Comparison of ENCODE assay signal across 8 cellular contexts in the genomic region with DNA sequence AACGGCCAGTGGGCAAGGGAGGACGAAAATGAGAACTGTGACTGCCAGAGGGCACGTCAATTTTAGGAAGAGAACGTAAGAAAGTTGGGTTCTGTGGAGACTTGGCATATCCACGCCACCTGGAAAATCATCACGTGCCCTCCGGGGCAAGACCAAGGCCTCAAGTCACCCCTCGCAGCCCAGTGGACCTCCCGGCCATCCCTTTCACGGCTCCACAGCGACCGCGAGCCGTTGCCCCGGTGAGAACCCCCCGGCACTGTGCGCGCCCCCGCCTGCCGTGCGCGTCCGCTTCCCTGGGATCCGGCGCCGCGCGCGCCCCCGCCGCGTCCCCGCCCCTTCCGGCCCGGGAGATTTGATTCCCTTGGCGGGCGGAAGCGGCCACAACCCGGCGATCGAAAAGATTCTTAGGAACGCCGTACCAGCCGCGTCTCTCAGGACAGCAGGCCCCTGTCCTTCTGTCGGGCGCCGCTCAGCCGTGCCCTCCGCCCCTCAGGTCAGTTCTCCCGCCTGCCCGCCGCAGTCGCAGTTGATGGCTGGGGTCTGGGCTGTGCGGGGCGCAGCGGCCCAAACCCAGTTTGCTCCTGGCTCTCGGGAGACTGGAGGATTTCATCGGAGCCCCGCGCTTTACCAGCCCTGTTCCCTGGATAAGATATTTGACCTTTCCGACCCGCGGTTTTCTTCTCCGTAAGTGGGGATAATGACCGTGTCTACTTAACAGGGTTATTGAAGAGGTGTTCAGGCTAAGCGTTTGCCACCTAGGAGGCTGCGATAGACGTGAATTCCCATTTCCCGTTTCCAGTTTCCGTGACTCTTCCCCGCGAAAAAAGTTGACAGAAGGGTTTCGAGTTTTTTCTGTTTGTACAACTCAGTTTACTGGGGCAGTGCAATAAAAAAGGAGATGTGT. TPM values are rescaled to one million over a fixed set of nuclear protein-coding genes. Genes with fewer than 3 reads are reported as not detected.
A peak's percentile ranks its signal among the peaks of the same experiment; 100 is the strongest.
DNase-seq lines count a peak whose midpoint lies in the region; ATAC-seq and TF ChIP-seq lines count a peak whose summit lies in the region.

A gene (plus strand): TSS at position 381 of the 904 bp plus-strand sequence. CDS start 8,787 bp downstream, outside the sequence.

- peak within 1 kb of the TSS; percentile 91 for H3K27ac Mint-ChIP-seq in activated T-helper 1 cell treated with anti-CD3 and anti-CD28 coated beads, Interleukin-12 subunit alpha, Interleukin-12 subunit beta, Interleukin-2, Interleukin-4 antibody, amounts not matched to agents 30 ng/mL and 10 ng/mL and 1 ng/mL, durations not matched to agents 14 hours and 24 hours and 36 hours
- peak within 1 kb of the TSS; percentile 62 to 90 (median 83) for H3K27ac Mint-ChIP-seq in naive thymus-derived CD4-positive, alpha-beta T cell
- peak within 1 kb of the TSS; percentile 83 for H3K27ac Mint-ChIP-seq in stimulated activated effector memory CD8-positive, alpha-beta T cell treated with anti-CD3 and anti-CD28 coated beads, Interleukin-12 subunit alpha, Interleukin-12 subunit beta, amount 100 ng/mL, for 72 hours

- H3K4me2 ChIP-seq in fibroblast of lung (ENCODE audit: extremely low read depth, insufficient read depth, low read length) = peak within 1 kb of the TSS; percentile 99

- no peaks in the 10 kb centered on the region for H3K9me3 Mint-ChIP-seq in activated T-helper 1 cell treated with anti-CD3 and anti-CD28 coated beads, Interleukin-12 subunit alpha, Interleukin-12 subunit beta, Interleukin-2, Interleukin-4 antibody, amounts not matched to agents 30 ng/mL and 10 ng/mL and 1 ng/mL, durations not matched to agents 14 hours and 24 hours and 36 hours
- no peaks in the 10 kb centered on the region for H3K9me3 Mint-ChIP-seq in naive thymus-derived CD4-positive, alpha-beta T cell
- H3K9me3 Mint-ChIP-seq in stimulated activated effector memory CD8-positive, alpha-beta T cell treated with anti-CD3 and anti-CD28 coated beads, Interleukin-12 subunit alpha, Interleukin-12 subunit beta, amount 100 ng/mL, for 72 hours = no peaks in the 10 kb centered on the region

- peak within 1 kb of the TSS; percentile 67 for H3K27ac ChIP-seq in fibroblast of lung (ENCODE audit: insufficient read depth, low read length)
- peak within 1 kb of the TSS; percentile 76 for H3K27ac ChIP-seq in naive thymus-derived CD4-positive, alpha-beta T cell (ENCODE audit: low read depth, low read length)

- H3K4me1 ChIP-seq in fibroblast of lung (ENCODE audit: control insufficient read depth, extremely low read depth, insufficient read depth, low read length) = peaks cover 11% of the 10 kb centered on the region
- H3K4me1 ChIP-seq in naive thymus-derived CD4-positive, alpha-beta T cell (ENCODE audit: control insufficient read depth in 2 of 2, insufficient read depth in 2 of 2, low read length in 2 of 2) = peaks cover 0 to 5% of the 10 kb centered on the region in 2 donors

- peak; percentile 60 for ATAC-seq in GM21367 (IDR thresholded peaks at IDR 0.05; ENCODE audit: unreplicated experiment)
- ATAC-seq in naive thymus-derived CD4-positive, alpha-beta T cell = peak; percentile 97
- peak; percentile 92 for ATAC-seq in stimulated activated effector memory CD8-positive, alpha-beta T cell treated with anti-CD3 and anti-CD28 coated beads, Interleukin-12 subunit alpha, Interleukin-12 subunit beta, amount 100 ng/mL, for 72 hours

- H3K27me3 ChIP-seq in fibroblast of lung (ENCODE audit: control insufficient read depth, insufficient read depth, low read length) = no peaks in the 10 kb centered on the region
- no peaks in the 10 kb centered on the region for H3K27me3 ChIP-seq in naive thymus-derived CD4-positive, alpha-beta T cell (ENCODE audit: control insufficient read depth in 2 of 2, insufficient read depth in 2 of 2, low read length in 2 of 2)

- H2AFZ ChIP-seq in fibroblast of lung (ENCODE audit: low read length) = peak within 1 kb of the TSS; percentile 96

- POLR2A ChIA-PET in naive thymus-derived CD4-positive, alpha-beta T cell (lab: Charles Lee) = interaction anchor here (1.3 kb wide), 1 partner anchor 10 kb away, joined by 5 read pairs; no protein-coding TSS in a partner anchor

- intact Hi-C loops in activated T-helper 1 cell treated with anti-CD3 and anti-CD28 coated beads, Interleukin-12 subunit alpha, Interleukin-12 subunit beta, Interleukin-2, Interleukin-4 antibody, amounts not matched to agents 30 ng/mL and 10 ng/mL and 1 ng/mL, durations not matched to agents 14 hours and 24 hours and 36 hours (cut with micrococcal nuclease) = loop anchor here (1.0 to 10.0 kb wide), 9 partner anchors 85 to 1952 kb away; a partner anchor contains a TSS
- intact Hi-C loops in naive thymus-derived CD4-positive, alpha-beta T cell (cut with micrococcal nuclease) = loop anchor here (1.0 to 10.0 kb wide), 9 partner anchors 85 to 1020 kb away; a partner anchor contains a TSS

- H3K9me3 ChIP-seq in fibroblast of lung (ENCODE audit: control insufficient read depth, insufficient read depth, low read depth, low read length) = no peaks in the 10 kb centered on the region
- no peaks in the 10 kb centered on the region for H3K9me3 ChIP-seq in naive thymus-derived CD4-positive, alpha-beta T cell (ENCODE audit: control insufficient read depth in 2 of 3, low read length in 3 of 3)

- peak within 1 kb of the TSS; percentile 97 for H3K4me3 Mint-ChIP-seq in activated T-helper 1 cell treated with anti-CD3 and anti-CD28 coated beads, Interleukin-12 subunit alpha, Interleukin-12 subunit beta, Interleukin-2, Interleukin-4 antibody, amounts not matched to agents 30 ng/mL and 10 ng/mL and 1 ng/mL, durations not matched to agents 14 hours and 24 hours and 36 hours
- peak within 1 kb of the TSS; percentile 88 to 95 (median 90) for H3K4me3 Mint-ChIP-seq in naive thymus-derived CD4-positive, alpha-beta T cell
- peak within 1 kb of the TSS; percentile 90 for H3K4me3 Mint-ChIP-seq in stimulated activated effector memory CD8-positive, alpha-beta T cell treated with anti-CD3 and anti-CD28 coated beads, Interleukin-12 subunit alpha, Interleukin-12 subunit beta, amount 100 ng/mL, for 72 hours

- TF ChIP-seq RAD21 in Ishikawa (IDR thresholded peaks at IDR 0.05; ENCODE audit: low read depth) = no peak

- H3K36me3 ChIP-seq in fibroblast of lung (ENCODE audit: control insufficient read depth, insufficient read depth, low read length) = no peaks in the 10 kb centered on the region
- H3K36me3 ChIP-seq in naive thymus-derived CD4-positive, alpha-beta T cell (ENCODE audit: control insufficient read depth in 2 of 3, insufficient read depth in 3 of 3, low read length in 3 of 3) = no peaks in the 10 kb centered on the region

- H3K79me2 ChIP-seq in fibroblast of lung (ENCODE audit: control insufficient read depth, insufficient read depth, low read length) = peaks cover 49% of the 10 kb centered on the region

- H3K9ac ChIP-seq in fibroblast of lung (ENCODE audit: insufficient read depth, low read length) = peak within 1 kb of the TSS; percentile 80

- H3K4me1 Mint-ChIP-seq in activated T-helper 1 cell treated with anti-CD3 and anti-CD28 coated beads, Interleukin-12 subunit alpha, Interleukin-12 subunit beta, Interleukin-2, Interleukin-4 antibody, amounts not matched to agents 30 ng/mL and 10 ng/mL and 1 ng/mL, durations not matched to agents 14 hours and 24 hours and 36 hours (ENCODE audit: low read depth) = peaks cover 26% of the 10 kb centered on the region
- H3K4me1 Mint-ChIP-seq in naive thymus-derived CD4-positive, alpha-beta T cell = peaks cover 7 to 38% (median 13%) of the 10 kb centered on the region in 7 donors
- H3K4me1 Mint-ChIP-seq in stimulated activated effector memory CD8-positive, alpha-beta T cell treated with anti-CD3 and anti-CD28 coated beads, Interleukin-12 subunit alpha, Interleukin-12 subunit beta, amount 100 ng/mL, for 72 hours = peaks cover 39% of the 10 kb centered on the region

- CTCF ChIA-PET in naive thymus-derived CD4-positive, alpha-beta T cell (lab: Charles Lee) = no interaction called here

- TF ChIP-seq CTCF in fibroblast of lung (conservative IDR thresholded peaks at IDR 0.05 in 1 of 2, IDR thresholded peaks at IDR 0.05 in 1 of 2; ENCODE audit: low read depth in 1 of 2, low read length in 2 of 2) = no peak

- DNase-seq in Caki2 (ENCODE audit: low read depth) (peak; percentile 71), RPMI7951 (ENCODE audit: low read depth) (peak; percentile 81), fibroblast of lung (ENCODE audit: low read depth in 2 of 2) (peak; percentile 67 to 75)
- peak; percentile 86 for DNase-seq in activated T-helper 1 cell treated with anti-CD3 and anti-CD28 coated beads, Interleukin-12 subunit alpha, Interleukin-12 subunit beta, Interleukin-2, Interleukin-4 antibody, amounts not matched to agents 30 ng/mL and 10 ng/mL and 1 ng/mL, durations not matched to agents 14 hours and 24 hours and 36 hours (ENCODE audit: low spot score)
- DNase-seq in naive thymus-derived CD4-positive, alpha-beta T cell = peak; percentile 69 to 94 (median 82)
- peak; percentile 85 to 93 for DNase-seq in stimulated activated effector memory CD8-positive, alpha-beta T cell treated with anti-CD3 and anti-CD28 coated beads, Interleukin-12 subunit alpha, Interleukin-12 subunit beta, amount 100 ng/mL, for 72 hours (ENCODE audit: low spot score in 2 of 2)

- H3K4me3 ChIP-seq in fibroblast of lung (replicated peaks in 1 of 4; ENCODE audit: control extremely low read depth in 1 of 4, insufficient read depth in 1 of 4, low read depth in 3 of 4, low read length in 4 of 4) = peak within 1 kb of the TSS; percentile 81 to 92 (median 86)
- H3K4me3 ChIP-seq in naive thymus-derived CD4-positive, alpha-beta T cell (ENCODE audit: low read length) = peak within 1 kb of the TSS; percentile 83

- peak; percentile 31; the same call in 1 of the 2 replicates for TF ChIP-seq EP300 in Ishikawa (IDR thresholded peaks at IDR 0.05; ENCODE audit: borderline replicate concordance)

- in situ Hi-C loops in Caki2 (cut with HindIII; ENCODE audit: low pct_unique_long_range_greater_than_20kb, low sequenced_read_pairs) = no loop called here

- H4K20me1 ChIP-seq in fibroblast of lung (ENCODE audit: control insufficient read depth, extremely low read depth, insufficient read depth, low read length) = no peaks in the 10 kb centered on the region

- H3K36me3 Mint-ChIP-seq in activated T-helper 1 cell treated with anti-CD3 and anti-CD28 coated beads, Interleukin-12 subunit alpha, Interleukin-12 subunit beta, Interleukin-2, Interleukin-4 antibody, amounts not matched to agents 30 ng/mL and 10 ng/mL and 1 ng/mL, durations not matched to agents 14 hours and 24 hours and 36 hours (ENCODE audit: low read depth) = peaks cover 11% of the 10 kb centered on the region
- peaks cover 0 to 8% (median 0%) of the 10 kb centered on the region in 5 donors for H3K36me3 Mint-ChIP-seq in naive thymus-derived CD4-positive, alpha-beta T cell
- peaks cover 8% of the 10 kb centered on the region for H3K36me3 Mint-ChIP-seq in stimulated activated effector memory CD8-positive, alpha-beta T cell treated with anti-CD3 and anti-CD28 coated beads, Interleukin-12 subunit alpha, Interleukin-12 subunit beta, amount 100 ng/mL, for 72 hours

- H3K27me3 Mint-ChIP-seq in activated T-helper 1 cell treated with anti-CD3 and anti-CD28 coated beads, Interleukin-12 subunit alpha, Interleukin-12 subunit beta, Interleukin-2, Interleukin-4 antibody, amounts not matched to agents 30 ng/mL and 10 ng/mL and 1 ng/mL, durations not matched to agents 14 hours and 24 hours and 36 hours (ENCODE audit: insufficient read depth) = peaks cover 2% of the 10 kb centered on the region
- H3K27me3 Mint-ChIP-seq in naive thymus-derived CD4-positive, alpha-beta T cell = peaks cover 0 to 5% (median 0%) of the 10 kb centered on the region in 5 donors

RNA-seq across cellular contexts. Expression of the gene that starts here (rescaled TPM):
- total RNA-seq in Caki2 (2014; rRNA removed; shearing (Covaris generic); ENCODE audit: low replicate concordance) = 23.3 and 27.1 TPM in 2 replicates
- total RNA-seq in RPMI7951 (2014; rRNA removed; shearing (Covaris generic)) = 94.6 and 121 TPM in 2 replicates
- 46.4 and 48.3 TPM in 2 replicates for total RNA-seq in activated T-helper 1 cell treated with anti-CD3 and anti-CD28 coated beads, Interleukin-12 subunit alpha, Interleukin-12 subunit beta, Interleukin-2, Interleukin-4 antibody, amounts not matched to agents 30 ng/mL and 10 ng/mL and 1 ng/mL, durations not matched to agents 14 hours and 24 hours and 36 hours
- total RNA-seq in fibroblast of lung = 6.2 and 14.2 TPM in 2 replicates
- polyA plus RNA-seq in fibroblast of lung = 21.9 and 56.1 TPM in 2 replicates
- polyA plus RNA-seq in fibroblast of lung (2012) = 10.7 and 31.3 TPM in 2 replicates
- polyA minus RNA-seq in fibroblast of lung (ENCODE audit: low replicate concordance) = 3.9 and 5.2 TPM in 2 replicates
- 10 to 100 TPM in 1 of 5 experiments, under 1 TPM in 2, not detected in 2; 0.22 to 40.2 (median 0.88) TPM for total RNA-seq in naive thymus-derived CD4-positive, alpha-beta T cell
- polyA plus RNA-seq in naive thymus-derived CD4-positive, alpha-beta T cell = not detected

Comparison
In these comparisons a context has a peak if more than half of its experiments do, and no peak if none do; other contexts are left out.
1. Peak in every context shown above with its lines: DNase-seq, ATAC-seq, H3K4me3 ChIP-seq and H3K27ac ChIP-seq.
2. RNA of the gene that starts here (polyA plus RNA-seq): 10.7 to 56.1 TPM in fibroblast of lung; not detected in naive thymus-derived CD4-positive, alpha-beta T cell; every median in the first group is over 10 times any median in the second.